ENCODE assay signal across 8 cellular contexts in genomic region chr11:110431212-110432073, GRCh38. TPM values are rescaled to one million over a fixed set of nuclear protein-coding genes. Genes with fewer than 3 reads are reported as not detected.
DNase-seq lines count a peak whose midpoint lies in the region; ATAC-seq and TF ChIP-seq lines count a peak whose summit lies in the region.

No MANE protein-coding gene starts in this region.

- CTCF ChIA-PET in activated CD4-positive, alpha-beta memory T cell treated with anti-CD3 and anti-CD28 coated beads for 36 hours (lab: Charles Lee), result interaction anchor here (0.9 to 3.3 kb wide), 9 partner anchors 15 to 237 kb away, joined by 3 to 66 read pairs (median 4); no protein-coding TSS in a partner anchor

- H3K9me3 ChIP-seq in iPS-20b (ENCODE audit: insufficient read depth, low read depth, low read length) (no peaks in the 10 kb centered on the region), stomach (no peaks in the 10 kb centered on the region)

- TF ChIP-seq EP300 in stomach (IDR thresholded peaks at IDR 0.05), result no peak

- H3K9ac ChIP-seq in iPS-20b (ENCODE audit: low read depth, low read length), result peak overlapping the region; percentile 79; the same call in 1 of the 2 replicates

- peak overlapping the region; percentile 93 for H3K27ac Mint-ChIP-seq in activated CD4-positive, alpha-beta memory T cell treated with anti-CD3 and anti-CD28 coated beads for 36 hours

- DNase-seq in CD1c-positive myeloid dendritic cell (ENCODE audit: extremely low spot score) (peak; percentile 19), HFF-Myc (ENCODE audit: extremely low read depth, low read depth) (no peak), stomach (no peak), NCI-H2029 treated with DMSO at 0.1 percent for 48 hours (lab: John Stamatoyannopoulos, UW) (no peak)
- DNase-seq in activated CD4-positive, alpha-beta memory T cell treated with anti-CD3 and anti-CD28 coated beads for 36 hours, result no peak
- DNase-seq in activated CD4-positive, alpha-beta T cell treated with anti-CD3 and anti-CD28 coated beads for 1 hour, result no peak

- H3K4me3 Mint-ChIP-seq in activated CD4-positive, alpha-beta memory T cell treated with anti-CD3 and anti-CD28 coated beads for 36 hours, result peak overlapping the region; percentile 98

- H3K27me3 Mint-ChIP-seq in activated CD4-positive, alpha-beta memory T cell treated with anti-CD3 and anti-CD28 coated beads for 36 hours, result no peaks in the 10 kb centered on the region

- H3K27me3 ChIP-seq in iPS-20b (ENCODE audit: insufficient read depth, low read length), result peaks cover 10% of the 10 kb centered on the region; the same call in 1 of the 2 replicates
- no peaks in the 10 kb centered on the region for H3K27me3 ChIP-seq in stomach

- 16 to 23% (median 19%) methylated on average over 10 of the region's 10 CpGs for WGBS in stomach, 5 donors

- intact Hi-C loops in activated CD4-positive, alpha-beta memory T cell treated with anti-CD3 and anti-CD28 coated beads for 36 hours (cut with micrococcal nuclease), result loop anchor here (2.0 to 5.0 kb wide), 4 partner anchors 21 to 1699 kb away; partner anchors contain the start of gene ZC3H12C
- intact Hi-C loops in stomach (cut with DNase I; ENCODE audit: low total_unique reads), result loop anchor here (10.0 kb wide), 1 partner anchor 227 kb away; no protein-coding TSS in a partner anchor

- H3K27ac ChIP-seq in iPS-20b (ENCODE audit: low read length) (no peak overlapping the region), stomach (peak overlapping the region; percentile 94 to 100 (median 97))

- no peaks in the 10 kb centered on the region for H3K9me3 Mint-ChIP-seq in activated CD4-positive, alpha-beta memory T cell treated with anti-CD3 and anti-CD28 coated beads for 36 hours

- POLR2A ChIA-PET in activated CD4-positive, alpha-beta memory T cell treated with anti-CD3 and anti-CD28 coated beads for 36 hours (lab: Charles Lee), result no interaction called here

- no peak for TF ChIP-seq POLR2A in stomach (IDR thresholded peaks at IDR 0.05)

- no peak for ATAC-seq in HG03469 (IDR thresholded peaks at IDR 0.05; ENCODE audit: unreplicated experiment)

- H3K36me3 Mint-ChIP-seq in activated CD4-positive, alpha-beta memory T cell treated with anti-CD3 and anti-CD28 coated beads for 36 hours, result no peaks in the 10 kb centered on the region

- H3K4me1 ChIP-seq in iPS-20b (ENCODE audit: insufficient read depth, low read length), result peaks cover 11% of the 10 kb centered on the region
- H3K4me1 ChIP-seq in stomach, result peaks cover 30 to 63% (median 51%) of the 10 kb centered on the region in 4 donors

- H3K36me3 ChIP-seq in iPS-20b (ENCODE audit: insufficient read depth, low read depth, low read length), result no peaks in the 10 kb centered on the region
- H3K36me3 ChIP-seq in stomach, result peaks cover 0 to 1% (median 0%) of the 10 kb centered on the region in 4 donors

- peaks cover 49% of the 10 kb centered on the region for H3K4me1 Mint-ChIP-seq in activated CD4-positive, alpha-beta memory T cell treated with anti-CD3 and anti-CD28 coated beads for 36 hours (ENCODE audit: low read depth)

- peak overlapping the region; percentile 88 for H3K4me3 ChIP-seq in HFF-Myc (replicated peaks; ENCODE audit: low read depth, low read length)
- H3K4me3 ChIP-seq in iPS-20b (ENCODE audit: low read length), result peak overlapping the region; percentile 76
- H3K4me3 ChIP-seq in stomach, result peak overlapping the region; percentile 75 to 90 (median 79)

- TF ChIP-seq CTCF in HFF-Myc (IDR thresholded peaks at IDR 0.05; ENCODE audit: low read depth, low read length, missing control alignments) (no peak), stomach (IDR thresholded peaks at IDR 0.05) (peak in 1 of 7 experiments; percentile 8)

RNA-seq across cellular contexts. Expression of gene FDX1, which starts 1.7 kb away (rescaled TPM):
- 10 to 100 TPM in 1 of 2 experiments, 1 to 10 TPM in 1; 9.8 to 11.2 TPM for total RNA-seq in activated CD4-positive, alpha-beta memory T cell treated with anti-CD3 and anti-CD28 coated beads for 36 hours
- total RNA-seq in stomach, result 10 to 100 TPM in 4 of 5 donors, under 1 TPM in 1; 0.58 to 78.8 (median 23.5) TPM
- 10 to 100 TPM; 11.2 to 23.4 (median 18.3) TPM for polyA plus RNA-seq in stomach
